ENCODE assay signal across 1 cellular context in genomic region chr6:33440649-33441309, GRCh38.
TF ChIP-seq lines count a peak whose summit lies in the region.

No MANE protein-coding gene starts in this region.

TF ChIP-seq in SK-N-SH, 30 proteins besides CTCF, POLR2A, EP300 and RAD21:
- TF ChIP-seq REST (IDR thresholded peaks at IDR 0.05; ENCODE audit: low read depth, low read length) (no peak), RCOR1 (IDR thresholded peaks at IDR 0.05; ENCODE audit: low read length) (no peak), POLR2AphosphoS5 (IDR thresholded peaks at IDR 0.05; ENCODE audit: low read depth, low read length) (no peak), YY1 (IDR thresholded peaks at IDR 0.05; ENCODE audit: low read depth) (no peak), IRF3 (IDR thresholded peaks at IDR 0.05; ENCODE audit: low read depth, low read length) (no peak), NRF1 (IDR thresholded peaks at IDR 0.05; ENCODE audit: low read depth, low read length) (no peak), GATA2 (CRISPR knock-in tag; IDR thresholded peaks at IDR 0.05) (no peak), EZH2phosphoT487 (IDR thresholded peaks at IDR 0.05; ENCODE audit: borderline replicate concordance, low read depth) (no peak), FOXJ3 (CRISPR knock-in tag; IDR thresholded peaks at IDR 0.05) (no peak)
TF ChIP-seq in SK-N-SH: peak in this region for 0.
